In the genomic region with DNA sequence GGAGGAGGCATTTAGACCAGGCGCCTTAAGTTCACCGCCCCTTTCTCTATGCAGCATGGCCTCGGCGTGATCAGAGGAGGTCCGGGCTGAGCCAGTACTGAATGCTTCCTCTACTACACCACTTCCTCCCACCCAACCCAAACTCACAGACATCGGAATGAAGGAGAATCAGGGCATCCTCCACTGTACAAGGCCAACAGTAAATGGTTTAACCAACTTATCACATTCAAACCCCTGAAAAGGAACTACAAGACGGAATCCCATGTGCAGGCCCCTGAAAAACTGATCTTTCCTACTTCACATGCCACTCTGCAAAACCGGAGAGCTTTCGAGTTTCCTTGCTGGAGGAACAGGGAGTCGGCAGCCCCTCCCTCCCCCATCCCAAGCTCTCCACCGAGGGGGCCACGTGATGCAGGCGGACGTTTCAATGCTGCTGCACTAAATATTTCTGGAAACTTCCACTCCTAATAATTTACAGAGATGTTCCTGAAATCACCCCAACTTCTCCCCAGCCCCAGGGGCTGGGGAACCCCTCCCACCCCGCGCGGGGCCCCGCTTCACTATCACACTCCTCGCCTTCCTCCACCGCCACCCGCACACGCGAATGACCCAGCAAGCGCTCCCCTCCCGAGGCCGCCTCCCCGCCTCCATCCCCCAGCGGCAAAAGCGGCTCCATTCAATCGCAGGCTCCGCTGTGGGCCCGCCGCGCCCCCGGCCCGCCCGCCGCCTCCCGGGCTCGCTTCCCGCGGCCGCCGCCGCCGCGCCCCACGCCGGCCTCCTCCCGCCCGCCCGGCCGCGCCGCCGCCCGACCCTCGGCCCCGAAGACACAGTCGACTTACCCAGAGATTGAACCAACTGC, we compare ENCODE assay signal across 8 cellular contexts. TPM values are rescaled to one million over a fixed set of nuclear protein-coding genes. Genes with fewer than 3 reads are reported as not detected.
DNase-seq lines count a peak whose midpoint lies in the region; ATAC-seq, FAIRE-seq and TF ChIP-seq lines count a peak whose summit lies in the region.

No MANE protein-coding gene starts in this region.

- H3K9ac ChIP-seq in SK-N-MC (ENCODE audit: insufficient read length): peak overlapping the region; percentile 96

- FAIRE-seq in G401.6 (lab: Jason Lieb, UNC): peak; percentile 93

- H3K27me3 ChIP-seq in H7 (ENCODE audit: control insufficient read depth, insufficient read depth, low read length) (no peaks in the 10 kb centered on the region), testis (no peaks in the 10 kb centered on the region)

- ATAC-seq in activated naive CD4-positive, alpha-beta T cell treated with anti-CD3 and anti-CD28 coated beads, Interleukin-2, amount 50 U/mL, for 72 hours: peak; percentile 53 to 68
- peak; percentile 71 for ATAC-seq in omental fat pad (ENCODE audit: low FRiP score)

- DNase-seq in H7: peak; percentile 76
- DNase-seq in M059J (ENCODE audit: low read depth): peak; percentile 88
- DNase-seq in SK-N-MC (ENCODE audit: low read depth, low spot score): no peak
- DNase-seq in activated naive CD4-positive, alpha-beta T cell treated with anti-CD3 and anti-CD28 coated beads, Interleukin-2, amount 50 U/mL, for 72 hours (ENCODE audit: low spot score in 2 of 2): peak; percentile 75 to 81
- DNase-seq in glomerular visceral epithelial cell (ENCODE audit: extremely low spot score): peak; percentile 91
- peak; percentile 71 for DNase-seq in omental fat pad (ENCODE audit: low spot score)
- peak; percentile 85 for DNase-seq in testis

- H3K36me3 Mint-ChIP-seq in activated naive CD4-positive, alpha-beta T cell treated with anti-CD3 and anti-CD28 coated beads, Interleukin-2, amount 50 U/mL, for 72 hours: peaks cover 16 to 25% of the 10 kb centered on the region in 2 donors

- TF ChIP-seq CTCF in omental fat pad (IDR thresholded peaks at IDR 0.05) (no peak), testis (IDR thresholded peaks at IDR 0.05) (no peak)

- H3K9me3 Mint-ChIP-seq in activated naive CD4-positive, alpha-beta T cell treated with anti-CD3 and anti-CD28 coated beads, Interleukin-2, amount 50 U/mL, for 72 hours: no peaks in the 10 kb centered on the region

- WGBS in testis, 2 donors: 1% methylated on average over 22 to 44 of the region's 60 CpGs

- H3K4me1 ChIP-seq in testis: peaks cover 14% of the 10 kb centered on the region

- H3K27ac Mint-ChIP-seq in activated naive CD4-positive, alpha-beta T cell treated with anti-CD3 and anti-CD28 coated beads, Interleukin-2, amount 50 U/mL, for 72 hours: peak overlapping the region; percentile 96 to 99

- intact Hi-C loops in testis (cut with DNase I; ENCODE audit: low total_unique reads): loop anchor here (2.0 kb wide), 1 partner anchor 66 kb away; the partner anchor contains the start of gene USP34

- no peaks in the 10 kb centered on the region for H3K9me3 ChIP-seq in SK-N-MC (ENCODE audit: low read depth, low read length)
- no peaks in the 10 kb centered on the region for H3K9me3 ChIP-seq in testis

- H3K36me3 ChIP-seq in H7 (replicated peaks; ENCODE audit: control insufficient read depth, insufficient read depth, low read length) (no peaks in the 10 kb centered on the region), SK-N-MC (ENCODE audit: insufficient read depth, low read length) (peaks cover 34% of the 10 kb centered on the region), testis (ENCODE audit: low read depth, missing control alignments) (no peaks in the 10 kb centered on the region)

- TF ChIP-seq POLR2A in testis (IDR thresholded peaks at IDR 0.05): no peak

- H3K4me3 ChIP-seq in H7 (ENCODE audit: insufficient read depth, low read depth, low read length): peak overlapping the region; percentile 96
- H3K4me3 ChIP-seq in SK-N-MC: peak overlapping the region; percentile 96
- peak overlapping the region; percentile 79 to 87 for H3K4me3 ChIP-seq in testis

- peak overlapping the region; percentile 98 for H3K27ac ChIP-seq in SK-N-MC
- peak overlapping the region; percentile 94 to 97 for H3K27ac ChIP-seq in testis

RNA-seq across cellular contexts. Expression of gene XPO1, which starts 1.2 kb away (rescaled TPM):
- 197 and 279 TPM in 2 replicates for total RNA-seq in H7 (2014; rRNA removed; shearing (Covaris generic))
- total RNA-seq in M059J (2014; rRNA removed; shearing (Covaris generic)): 134 and 210 TPM in 2 replicates
- 100 to 1,000 TPM; 208 to 300 TPM for total RNA-seq in activated naive CD4-positive, alpha-beta T cell treated with anti-CD3 and anti-CD28 coated beads, Interleukin-2, amount 50 U/mL, for 72 hours
- total RNA-seq in omental fat pad: 10 to 100 TPM; 49.7 to 96.6 (median 73.1) TPM
- 100 to 1,000 TPM; 236 to 239 TPM for total RNA-seq in testis
- 108 TPM for polyA plus RNA-seq in testis (ENCODE audit: insufficient read depth, low read depth, low replicate concordance)
